ENCODE assay signal across 9 cellular contexts in the genomic region with DNA sequence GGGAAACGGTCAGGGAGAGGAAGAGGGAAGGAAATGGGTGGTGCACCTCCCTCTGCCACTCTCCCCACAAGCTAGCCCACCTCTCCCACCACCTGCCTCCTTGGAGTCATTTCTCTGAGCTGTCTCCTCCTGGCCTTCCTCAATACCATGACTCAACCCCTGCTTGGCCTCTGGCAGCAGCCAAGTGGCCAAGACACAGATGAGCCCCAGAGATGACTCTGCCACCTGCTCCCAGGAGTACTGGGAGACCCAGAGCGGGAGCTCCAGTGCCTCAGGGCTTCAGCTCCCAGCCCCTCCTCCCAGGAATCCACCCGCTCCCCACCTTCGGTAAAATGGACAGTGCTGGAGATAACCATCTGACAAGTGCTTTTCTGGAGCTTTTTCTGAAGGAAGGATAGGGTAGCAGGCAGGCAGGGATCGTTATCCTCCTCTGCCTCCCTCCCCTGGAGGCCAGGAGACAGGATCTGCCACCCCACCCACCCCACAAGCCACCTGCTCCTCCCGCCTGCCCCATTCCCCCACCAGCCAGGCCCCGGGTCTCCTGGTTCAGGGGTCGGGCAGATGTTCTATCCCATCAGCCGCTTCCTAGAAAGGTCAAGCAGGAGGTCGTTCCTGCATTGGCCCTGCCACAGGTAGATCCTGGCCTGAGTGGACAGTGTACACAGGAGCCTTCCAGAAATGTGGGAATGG. TPM values are rescaled to one million over a fixed set of nuclear protein-coding genes. Genes with fewer than 3 reads are reported as not detected.
DNase-seq lines count a peak whose midpoint lies in the region; ATAC-seq and TF ChIP-seq lines count a peak whose summit lies in the region.
"Had no signal": no experiment of that assay in that cellular context is flagged by ENCODE, and none has a peak within 500 bp of the region (broad histone marks: within the 10 kb centered on the region; RNA-seq: fewer than 3 reads in every experiment).

No MANE protein-coding gene starts in this region.

- peak overlapping the region; percentile 44; the same call in 1 of the 2 replicates for H3K27ac ChIP-seq in IMR-90 (ENCODE audit: insufficient read depth, low read length)
- H3K27ac ChIP-seq in dorsolateral prefrontal cortex: peak overlapping the region in 47 of 59 donors; percentile 18 to 94 (median 86)
- peak overlapping the region; percentile 78 to 90 (median 84) for H3K27ac ChIP-seq in sigmoid colon

- peak overlapping the region; percentile 44 for H3K14ac ChIP-seq in IMR-90 (replicated peaks; ENCODE audit: low read depth, low read length)

- DNase-seq in IMR-90: peak; percentile 50
- DNase-seq in dorsolateral prefrontal cortex: no peak
- DNase-seq in sigmoid colon: no peak
- no peak for DNase-seq in GM13977 (ENCODE audit: low spot score)
- no peak for DNase-seq in NCI-H1105 treated with DMSO at 0.1 percent for 48 hours (lab: John Stamatoyannopoulos, UW)
- DNase-seq: kidney glomerular epithelial cell; NCI-H526 treated with DMSO at 0.1 percent for 48 hours; stimulated activated naive B cell treated with anti-CD40 and anti-IgM and Interleukin-4, amounts not matched to agents 10 μg/mL and 1 μg/mL and 100 μg/mL, for 72 hours had no signal

- H2AK5ac ChIP-seq in IMR-90 (ENCODE audit: low read depth, low read length): peak overlapping the region; percentile 91

- peak overlapping the region; percentile 91 for H2BK5ac ChIP-seq in IMR-90 (ENCODE audit: low read depth, low read length, poor library complexity, severe bottlenecking)

- H4K8ac ChIP-seq in IMR-90 (ENCODE audit: low read depth in 2 of 2, low read length in 2 of 2): peak overlapping the region; percentile 42 to 83; a peak in 2 of 4 replicates

- peak overlapping the region; percentile 19; the same call in 1 of the 3 replicates for H2BK15ac ChIP-seq in IMR-90 (ENCODE audit: low read depth, low read length)

- intact Hi-C loops in IMR-90 (cut with micrococcal nuclease): no loop called here
- intact Hi-C loops in dorsolateral prefrontal cortex (cut with DNase I): no loop called here
- intact Hi-C loops in sigmoid colon (cut with DNase I): loop anchor here (5.0 kb wide), 1 partner anchor 78 kb away; no protein-coding TSS in a partner anchor

- H3K56ac ChIP-seq in IMR-90 (ENCODE audit: extremely low read depth, insufficient read depth, low read length): no peak overlapping the region

- POLR2A ChIA-PET in IMR-90 (lab: Charles Lee; ENCODE audit: unreplicated experiment): interaction anchor here (1.1 to 1.3 kb wide), 2 partner anchors 17 to 24 kb away, joined by 3 read pairs; partner anchors contain the start of genes CHTOP and S100A13

- TF ChIP-seq CTCF in IMR-90 (conservative IDR thresholded peaks at IDR 0.05; ENCODE audit: low read depth, low read length) (no peak), dorsolateral prefrontal cortex (IDR thresholded peaks at IDR 0.05 in 54 of 56, conservative IDR thresholded peaks at IDR 0.05 in 2 of 56; ENCODE audit: low read depth in 1 of 56, partially characterized antibody in 56 of 56) (no peak), sigmoid colon (IDR thresholded peaks at IDR 0.05) (no peak), GM13977 (IDR thresholded peaks at IDR 0.05; ENCODE audit: extremely low read depth, insufficient read depth, missing control alignments) (no peak)

- TF ChIP-seq RAD21 in IMR-90 (IDR thresholded peaks at IDR 0.05; ENCODE audit: low read length): no peak

- H2AK9ac ChIP-seq in IMR-90 (replicated peaks; ENCODE audit: low read depth, low read length, poor library complexity): peak overlapping the region; percentile 34

- peaks cover 11% of the 10 kb centered on the region; the same call in 1 of the 2 replicates for H4K20me1 ChIP-seq in IMR-90 (ENCODE audit: insufficient read depth, low read length)

- peaks cover 22% of the 10 kb centered on the region for H3K36me3 ChIP-seq in IMR-90 (ENCODE audit: control insufficient read depth, insufficient read depth, low read length)
- H3K36me3 ChIP-seq in sigmoid colon: peaks cover 0 to 26% (median 13%) of the 10 kb centered on the region in 4 donors

- peaks cover 15 to 66% of the 10 kb centered on the region in 2 experiments for H3K79me1 ChIP-seq in IMR-90 (ENCODE audit: low read depth in 1 of 2, low read length in 2 of 2)

- no CpG with 5 or more reads among the region's 10 CpGs for WGBS in IMR-90 (ENCODE audit: extremely low coverage in 2 of 2, insufficient read length in 1 of 2), 2 experiments
- 62 to 70% methylated on average over 10 of the region's 10 CpGs for WGBS in sigmoid colon, 2 donors

- H3K9me3 ChIP-seq in IMR-90 (ENCODE audit: control insufficient read depth, insufficient read depth, low read length) (no peaks in the 10 kb centered on the region), sigmoid colon (no peaks in the 10 kb centered on the region)

- no peak overlapping the region for H2BK20ac ChIP-seq in IMR-90 (ENCODE audit: low read depth, low read length)

- no TSS peak for BruUV-seq in IMR-90 (replicated peaks; lab: Mats Ljungman, UMichigan)

- TF ChIP-seq POLR2A in IMR-90 (IDR thresholded peaks at IDR 0.05; ENCODE audit: low read depth, low read length) (no peak), sigmoid colon (IDR thresholded peaks at IDR 0.05) (no peak)

- H3K23ac ChIP-seq in IMR-90 (ENCODE audit: low read depth, low read length): peak overlapping the region; percentile 54; the same call in 1 of the 2 replicates

- peak overlapping the region; percentile 52 for H2AFZ ChIP-seq in IMR-90 (replicated peaks; ENCODE audit: low read length, poor library complexity)

- H4K5ac ChIP-seq in IMR-90 (ENCODE audit: low read depth, low read length): peak overlapping the region; percentile 46; the same call in 1 of the 2 replicates

- no peak overlapping the region for H3K18ac ChIP-seq in IMR-90 (ENCODE audit: low read depth, low read length)

- no peaks in the 10 kb centered on the region for H3K27me3 ChIP-seq in IMR-90 (ENCODE audit: control insufficient read depth, insufficient read depth, low read length)
- no peaks in the 10 kb centered on the region for H3K27me3 ChIP-seq in dorsolateral prefrontal cortex
- H3K27me3 ChIP-seq in sigmoid colon: no peaks in the 10 kb centered on the region

- H3K4ac ChIP-seq in IMR-90 (ENCODE audit: low read depth, low read length): peak overlapping the region; percentile 92

- H2BK120ac ChIP-seq in IMR-90 (ENCODE audit: low read depth, low read length): peak overlapping the region; percentile 72; the same call in 1 of the 2 replicates

- ATAC-seq in IMR-90 (ENCODE audit: low read depth): no peak
- ATAC-seq in activated CD4-positive, CD25-positive, alpha-beta regulatory T cell treated with anti-CD3 and anti-CD28 coated beads, Interleukin-2, amount 50 U/mL, for 24 hours: no peak
- ATAC-seq: stimulated activated naive B cell treated with anti-CD40 and anti-IgM and Interleukin-4, amounts not matched to agents 10 μg/mL and 1 μg/mL and 100 μg/mL, for 72 hours had no signal

- H3K4me3 ChIP-seq in IMR-90 (ENCODE audit: insufficient read depth, low read depth, low read length) (no peak overlapping the region), dorsolateral prefrontal cortex (peak overlapping the region in 12 of 59 donors; percentile 0 to 65 (median 48)), sigmoid colon (peak overlapping the region in 1 of 4 donors; percentile 68)

- CTCF ChIA-PET in IMR-90 (lab: Yijun Ruan, JAX): interaction anchor here (0.9 to 1.2 kb wide), 2 partner anchors 17 to 99 kb away, joined by 3 read pairs; partner anchors contain the start of gene S100A13

- no peak for TF ChIP-seq EP300 in sigmoid colon (IDR thresholded peaks at IDR 0.05)

- dilution Hi-C loops in IMR-90 (cut with HindIII; ENCODE audit: low sequenced_read_pairs, unreplicated experiment): no loop called here

- peak overlapping the region; percentile 72; the same call in 1 of the 2 replicates for H4K91ac ChIP-seq in IMR-90 (ENCODE audit: insufficient read depth, low read depth, low read length)

- in situ Hi-C loops in IMR-90 (cut with MboI; ENCODE audit: low sequenced_read_pairs): no loop called here
- in situ Hi-C loops in GM13977 (cut with MboI; ENCODE audit: low pct_unique_long_range_greater_than_20kb, low sequenced_read_pairs, unreplicated experiment): no loop called here

- H3K9me1 ChIP-seq in IMR-90 (ENCODE audit: insufficient read depth, low read length): peaks cover 17% of the 10 kb centered on the region

- no peak overlapping the region for H3K9ac ChIP-seq in IMR-90 (ENCODE audit: low read depth, low read length)

- peaks cover 42% of the 10 kb centered on the region for H3K4me1 ChIP-seq in IMR-90 (ENCODE audit: control insufficient read depth, insufficient read depth, low read length)
- H3K4me1 ChIP-seq in sigmoid colon: peaks cover 0 to 49% (median 42%) of the 10 kb centered on the region in 4 donors

- H3K4me2 ChIP-seq in IMR-90 (ENCODE audit: low read depth, low read length): peak overlapping the region; percentile 53

RNA-seq across cellular contexts. Expression of gene S100A16, which starts 2.5 kb away (rescaled TPM):
- 201 and 226 TPM in 2 replicates for total RNA-seq in IMR-90 (2012; rRNA removed)
- polyA plus RNA-seq in IMR-90 (2012; rRNA removed): 515 and 543 TPM in 2 replicates
- 348 and 533 TPM in 2 replicates for polyA plus RNA-seq in IMR-90 (2012; cell fraction: cytosol; rRNA removed)
- 129 and 138 TPM in 2 replicates for polyA plus RNA-seq in IMR-90 (2012; cell fraction: nucleus; rRNA removed; ENCODE audit: low replicate concordance)
- total RNA-seq in dorsolateral prefrontal cortex: 10 to 100 TPM; 17.4 to 84.9 (median 28.3) TPM
- 10 to 100 TPM; 35.6 to 49.9 (median 39.7) TPM for total RNA-seq in sigmoid colon
- 100 to 1,000 TPM; 332 to 492 (median 370) TPM for polyA plus RNA-seq in sigmoid colon

RNA-seq across cellular contexts. Expression of gene S100A14, which starts 5.6 kb away (rescaled TPM):
- total RNA-seq in IMR-90 (2012; rRNA removed) (not detected in 2 replicates), dorsolateral prefrontal cortex (1 to 10 TPM in 23 of 120 experiments, under 1 TPM in 30, not detected in 67; 0.36 to 2.9 (median 0.96) TPM), sigmoid colon (1 to 10 TPM in 1 of 4 donors, under 1 TPM in 1, not detected in 2; 0.82 to 1.8 TPM)
- polyA plus RNA-seq in IMR-90 (2012; rRNA removed) (0.10 and 0.14 TPM in 2 replicates), sigmoid colon (1,000 to 10,000 TPM in 1 of 3 donors, 100 to 1,000 TPM in 2; 789 to 1,144 (median 825) TPM)
- polyA plus RNA-seq in IMR-90 (2012; cell fraction: cytosol; rRNA removed): 0.13 and 0.16 TPM in 2 replicates
- polyA plus RNA-seq in IMR-90 (2012; cell fraction: nucleus; rRNA removed; ENCODE audit: low replicate concordance): 0.22 and 0.63 TPM in 2 replicates

RNA-seq across cellular contexts. Expression of gene S100A13, which starts 16.8 kb away (rescaled TPM):
- total RNA-seq in IMR-90 (2012; rRNA removed): 122 and 225 TPM in 2 replicates
- 468 and 529 TPM in 2 replicates for polyA plus RNA-seq in IMR-90 (2012; rRNA removed)
- 242 and 504 TPM in 2 replicates for polyA plus RNA-seq in IMR-90 (2012; cell fraction: cytosol; rRNA removed)
- polyA plus RNA-seq in IMR-90 (2012; cell fraction: nucleus; rRNA removed; ENCODE audit: low replicate concordance): 112 and 221 TPM in 2 replicates
- total RNA-seq in dorsolateral prefrontal cortex: 100 to 1,000 TPM in 56 of 120 experiments, 10 to 100 TPM in 64; 52.0 to 204 (median 98.7) TPM
- 100 to 1,000 TPM in 3 of 4 donors, 10 to 100 TPM in 1; 86.3 to 305 (median 278) TPM for total RNA-seq in sigmoid colon
- 100 to 1,000 TPM; 113 to 302 (median 126) TPM for polyA plus RNA-seq in sigmoid colon

RNA-seq across cellular contexts. Expression of gene S100A1, which starts 17.8 kb away (rescaled TPM):
- total RNA-seq in IMR-90 (2012; rRNA removed): 0.18 TPM in 1 of 2 replicates, not detected in the other
- 0.29 and 0.59 TPM in 2 replicates for polyA plus RNA-seq in IMR-90 (2012; rRNA removed)
- polyA plus RNA-seq in IMR-90 (2012; cell fraction: cytosol; rRNA removed): 1.1 and 1.2 TPM in 2 replicates
- polyA plus RNA-seq in IMR-90 (2012; cell fraction: nucleus; rRNA removed; ENCODE audit: low replicate concordance): 0.14 and 0.48 TPM in 2 replicates
- total RNA-seq in dorsolateral prefrontal cortex: 100 to 1,000 TPM; 162 to 726 (median 281) TPM
- total RNA-seq in sigmoid colon: 10 to 100 TPM in 2 of 4 donors, 1 to 10 TPM in 2; 2.3 to 22.2 (median 10.9) TPM
- polyA plus RNA-seq in sigmoid colon: 1 to 10 TPM; 3.2 to 6.6 (median 4.4) TPM

RNA-seq across cellular contexts. Expression of gene CHTOP, which starts 23.4 kb away (rescaled TPM):
- total RNA-seq in IMR-90 (2012; rRNA removed) (33.9 and 38.9 TPM in 2 replicates), dorsolateral prefrontal cortex (100 to 1,000 TPM in 1 of 120 experiments, 10 to 100 TPM in 119; 62.0 to 109 (median 76.4) TPM), sigmoid colon (10 to 100 TPM; 44.8 to 57.8 (median 50.2) TPM)
- polyA plus RNA-seq in IMR-90 (2012; rRNA removed) (49.3 and 50.8 TPM in 2 replicates), sigmoid colon (10 to 100 TPM; 35.4 to 65.4 (median 38.6) TPM)
- 35.0 and 80.4 TPM in 2 replicates for polyA plus RNA-seq in IMR-90 (2012; cell fraction: cytosol; rRNA removed)
- 34.8 and 95.9 TPM in 2 replicates for polyA plus RNA-seq in IMR-90 (2012; cell fraction: nucleus; rRNA removed; ENCODE audit: low replicate concordance)
